ENCODE assay signal across 1 cellular context in the genomic region with DNA sequence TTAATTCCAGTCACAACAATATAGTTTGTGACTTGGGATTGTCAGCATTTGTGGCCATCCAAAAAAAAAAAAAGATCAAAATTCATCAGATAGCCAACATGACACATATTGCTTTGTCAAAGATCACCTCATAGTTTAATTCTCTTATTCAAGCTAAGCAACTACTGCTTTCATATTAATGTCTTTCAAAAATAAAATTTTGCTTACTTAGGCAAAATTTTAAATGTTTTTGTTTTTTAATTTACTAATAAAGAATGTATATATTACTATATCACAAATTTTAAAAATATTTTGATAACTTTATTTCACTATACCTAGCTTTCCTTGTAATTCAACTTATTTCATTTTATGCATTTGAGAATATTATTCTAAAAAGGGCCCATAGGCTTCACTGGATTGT.
A peak's percentile ranks its signal among the peaks of the same experiment; 100 is the strongest.
TF ChIP-seq lines count a peak whose summit lies in the region.

No MANE protein-coding gene starts in this region.

TF ChIP-seq in K562, 482 proteins besides CTCF, POLR2A, EP300 and RAD21:
- TF ChIP-seq, protein P1, sequence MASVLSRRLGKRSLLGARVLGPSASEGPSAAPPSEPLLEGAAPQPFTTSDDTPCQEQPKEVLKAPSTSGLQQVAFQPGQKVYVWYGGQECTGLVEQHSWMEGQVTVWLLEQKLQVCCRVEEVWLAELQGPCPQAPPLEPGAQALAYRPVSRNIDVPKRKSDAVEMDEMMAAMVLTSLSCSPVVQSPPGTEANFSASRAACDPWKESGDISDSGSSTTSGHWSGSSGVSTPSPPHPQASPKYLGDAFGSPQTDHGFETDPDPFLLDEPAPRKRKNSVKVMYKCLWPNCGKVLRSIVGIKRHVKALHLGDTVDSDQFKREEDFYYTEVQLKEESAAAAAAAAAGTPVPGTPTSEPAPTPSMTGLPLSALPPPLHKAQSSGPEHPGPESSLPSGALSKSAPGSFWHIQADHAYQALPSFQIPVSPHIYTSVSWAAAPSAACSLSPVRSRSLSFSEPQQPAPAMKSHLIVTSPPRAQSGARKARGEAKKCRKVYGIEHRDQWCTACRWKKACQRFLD (CRISPR knock-in tag; IDR thresholded peaks at IDR 0.05): no peak
- TF ChIP-seq MAFG (tag; conservative IDR thresholded peaks at IDR 0.05): peak; percentile 23; the same call in 1 of the 2 replicates
- TF ChIP-seq ZNF778 (CRISPR knock-in tag; IDR thresholded peaks at IDR 0.05): no peak
- no peak for TF ChIP-seq BRF1 (IDR thresholded peaks at IDR 0.05; ENCODE audit: borderline replicate concordance, extremely low read depth, insufficient read length)
- no peak for TF ChIP-seq ZNF586 (CRISPR knock-in tag; conservative IDR thresholded peaks at IDR 0.05)
- TF ChIP-seq ZNF316 (IDR thresholded peaks at IDR 0.05): peak; percentile 84
- no peak for TF ChIP-seq PTBP1 (IDR thresholded peaks at IDR 0.05; ENCODE audit: low read depth, low read length)
- no peak for TF ChIP-seq ZNF644 (tag; IDR thresholded peaks at IDR 0.05; ENCODE audit: low read depth)
- TF ChIP-seq ZSCAN29 (IDR thresholded peaks at IDR 0.05): no peak
- no peak for TF ChIP-seq NUFIP1 (IDR thresholded peaks at IDR 0.05; ENCODE audit: partially characterized antibody)
- TF ChIP-seq, protein P2, sequence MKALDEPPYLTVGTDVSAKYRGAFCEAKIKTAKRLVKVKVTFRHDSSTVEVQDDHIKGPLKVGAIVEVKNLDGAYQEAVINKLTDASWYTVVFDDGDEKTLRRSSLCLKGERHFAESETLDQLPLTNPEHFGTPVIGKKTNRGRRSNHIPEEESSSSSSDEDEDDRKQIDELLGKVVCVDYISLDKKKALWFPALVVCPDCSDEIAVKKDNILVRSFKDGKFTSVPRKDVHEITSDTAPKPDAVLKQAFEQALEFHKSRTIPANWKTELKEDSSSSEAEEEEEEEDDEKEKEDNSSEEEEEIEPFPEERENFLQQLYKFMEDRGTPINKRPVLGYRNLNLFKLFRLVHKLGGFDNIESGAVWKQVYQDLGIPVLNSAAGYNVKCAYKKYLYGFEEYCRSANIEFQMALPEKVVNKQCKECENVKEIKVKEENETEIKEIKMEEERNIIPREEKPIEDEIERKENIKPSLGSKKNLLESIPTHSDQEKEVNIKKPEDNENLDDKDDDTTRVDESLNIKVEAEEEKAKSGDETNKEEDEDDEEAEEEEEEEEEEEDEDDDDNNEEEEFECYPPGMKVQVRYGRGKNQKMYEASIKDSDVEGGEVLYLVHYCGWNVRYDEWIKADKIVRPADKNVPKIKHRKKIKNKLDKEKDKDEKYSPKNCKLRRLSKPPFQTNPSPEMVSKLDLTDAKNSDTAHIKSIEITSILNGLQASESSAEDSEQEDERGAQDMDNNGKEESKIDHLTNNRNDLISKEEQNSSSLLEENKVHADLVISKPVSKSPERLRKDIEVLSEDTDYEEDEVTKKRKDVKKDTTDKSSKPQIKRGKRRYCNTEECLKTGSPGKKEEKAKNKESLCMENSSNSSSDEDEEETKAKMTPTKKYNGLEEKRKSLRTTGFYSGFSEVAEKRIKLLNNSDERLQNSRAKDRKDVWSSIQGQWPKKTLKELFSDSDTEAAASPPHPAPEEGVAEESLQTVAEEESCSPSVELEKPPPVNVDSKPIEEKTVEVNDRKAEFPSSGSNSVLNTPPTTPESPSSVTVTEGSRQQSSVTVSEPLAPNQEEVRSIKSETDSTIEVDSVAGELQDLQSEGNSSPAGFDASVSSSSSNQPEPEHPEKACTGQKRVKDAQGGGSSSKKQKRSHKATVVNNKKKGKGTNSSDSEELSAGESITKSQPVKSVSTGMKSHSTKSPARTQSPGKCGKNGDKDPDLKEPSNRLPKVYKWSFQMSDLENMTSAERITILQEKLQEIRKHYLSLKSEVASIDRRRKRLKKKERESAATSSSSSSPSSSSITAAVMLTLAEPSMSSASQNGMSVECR (CRISPR knock-in tag; IDR thresholded peaks at IDR 0.05): no peak
- no peak for TF ChIP-seq EZH2 (IDR thresholded peaks at IDR 0.05; ENCODE audit: borderline replicate concordance, low read depth, low read length)
- TF ChIP-seq, protein P3, sequence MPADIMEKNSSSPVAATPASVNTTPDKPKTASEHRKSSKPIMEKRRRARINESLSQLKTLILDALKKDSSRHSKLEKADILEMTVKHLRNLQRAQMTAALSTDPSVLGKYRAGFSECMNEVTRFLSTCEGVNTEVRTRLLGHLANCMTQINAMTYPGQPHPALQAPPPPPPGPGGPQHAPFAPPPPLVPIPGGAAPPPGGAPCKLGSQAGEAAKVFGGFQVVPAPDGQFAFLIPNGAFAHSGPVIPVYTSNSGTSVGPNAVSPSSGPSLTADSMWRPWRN (IDR thresholded peaks at IDR 0.05; ENCODE audit: low read depth): no peak
- no peak for TF ChIP-seq IFI16 (CRISPR knock-in tag; IDR thresholded peaks at IDR 0.05)
- TF ChIP-seq SIN3B (IDR thresholded peaks at IDR 0.05; ENCODE audit: low read depth): no peak
- no peak for TF ChIP-seq WHSC1 (IDR thresholded peaks at IDR 0.05; ENCODE audit: low read length)
- no peak for TF ChIP-seq BRD4 (IDR thresholded peaks at IDR 0.05)
- TF ChIP-seq SMC3 (conservative IDR thresholded peaks at IDR 0.05; ENCODE audit: insufficient read depth, low read depth, low read length): no peak
- TF ChIP-seq FOXJ3 (CRISPR knock-in tag; IDR thresholded peaks at IDR 0.05): no peak
- TF ChIP-seq YBX1 (IDR thresholded peaks at IDR 0.05): no peak
- TF ChIP-seq MYNN (IDR thresholded peaks at IDR 0.05): no peak
- no peak for TF ChIP-seq MYNN (CRISPR knock-in tag; IDR thresholded peaks at IDR 0.05)
- TF ChIP-seq ESRRA (IDR thresholded peaks at IDR 0.05; ENCODE audit: borderline replicate concordance, low read depth): no peak
- no peak for TF ChIP-seq HMG20A (CRISPR knock-in tag; conservative IDR thresholded peaks at IDR 0.05)
- no peak for TF ChIP-seq NR2C1 (IDR thresholded peaks at IDR 0.05)
- TF ChIP-seq NR2C1 (tag; IDR thresholded peaks at IDR 0.05): no peak
- no peak for TF ChIP-seq L3MBTL2 (IDR thresholded peaks at IDR 0.05)
- no peak for TF ChIP-seq SIRT6 (IDR thresholded peaks at IDR 0.05; ENCODE audit: low read depth, low read length)
- no peak for TF ChIP-seq STAT5B (CRISPR knock-in tag; IDR thresholded peaks at IDR 0.05)
- no peak for TF ChIP-seq SP1 (CRISPR knock-in tag; IDR thresholded peaks at IDR 0.05)
- TF ChIP-seq, protein P4, sequence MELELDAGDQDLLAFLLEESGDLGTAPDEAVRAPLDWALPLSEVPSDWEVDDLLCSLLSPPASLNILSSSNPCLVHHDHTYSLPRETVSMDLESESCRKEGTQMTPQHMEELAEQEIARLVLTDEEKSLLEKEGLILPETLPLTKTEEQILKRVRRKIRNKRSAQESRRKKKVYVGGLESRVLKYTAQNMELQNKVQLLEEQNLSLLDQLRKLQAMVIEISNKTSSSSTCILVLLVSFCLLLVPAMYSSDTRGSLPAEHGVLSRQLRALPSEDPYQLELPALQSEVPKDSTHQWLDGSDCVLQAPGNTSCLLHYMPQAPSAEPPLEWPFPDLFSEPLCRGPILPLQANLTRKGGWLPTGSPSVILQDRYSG (tag; conservative IDR thresholded peaks at IDR 0.05; ENCODE audit: low read depth): no peak
- TF ChIP-seq, protein P5, sequence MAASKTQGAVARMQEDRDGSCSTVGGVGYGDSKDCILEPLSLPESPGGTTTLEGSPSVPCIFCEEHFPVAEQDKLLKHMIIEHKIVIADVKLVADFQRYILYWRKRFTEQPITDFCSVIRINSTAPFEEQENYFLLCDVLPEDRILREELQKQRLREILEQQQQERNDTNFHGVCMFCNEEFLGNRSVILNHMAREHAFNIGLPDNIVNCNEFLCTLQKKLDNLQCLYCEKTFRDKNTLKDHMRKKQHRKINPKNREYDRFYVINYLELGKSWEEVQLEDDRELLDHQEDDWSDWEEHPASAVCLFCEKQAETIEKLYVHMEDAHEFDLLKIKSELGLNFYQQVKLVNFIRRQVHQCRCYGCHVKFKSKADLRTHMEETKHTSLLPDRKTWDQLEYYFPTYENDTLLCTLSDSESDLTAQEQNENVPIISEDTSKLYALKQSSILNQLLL (CRISPR knock-in tag; IDR thresholded peaks at IDR 0.05; ENCODE audit: borderline replicate concordance): no peak
- peak; percentile 53; the same call in 1 of the 2 replicates for TF ChIP-seq C11orf30 (IDR thresholded peaks at IDR 0.05; ENCODE audit: low read depth)
- TF ChIP-seq SLC30A9 (CRISPR knock-in tag; IDR thresholded peaks at IDR 0.05): no peak
- TF ChIP-seq ZNF445 (CRISPR knock-in tag; IDR thresholded peaks at IDR 0.05; ENCODE audit: low read depth): no peak
- peak; percentile 71 for TF ChIP-seq MAFK (IDR thresholded peaks at IDR 0.05; ENCODE audit: low read length)
- no peak for TF ChIP-seq TEAD4 (IDR thresholded peaks at IDR 0.05; ENCODE audit: low read length)
- TF ChIP-seq TEAD4 (CRISPR knock-in tag; IDR thresholded peaks at IDR 0.05; ENCODE audit: borderline replicate concordance): no peak
- TF ChIP-seq RBM25 (IDR thresholded peaks at IDR 0.05; ENCODE audit: low read depth, low read length, severe bottlenecking): no peak
- no peak for TF ChIP-seq TRIM24 (IDR thresholded peaks at IDR 0.05)
- peak; percentile 63; the same call in 1 of the 2 replicates for TF ChIP-seq MAFF (IDR thresholded peaks at IDR 0.05; ENCODE audit: low read length)
- no peak for TF ChIP-seq TBP (optimal IDR thresholded peaks at IDR 0.05; ENCODE audit: low read depth, low read length)
- TF ChIP-seq, protein P6, sequence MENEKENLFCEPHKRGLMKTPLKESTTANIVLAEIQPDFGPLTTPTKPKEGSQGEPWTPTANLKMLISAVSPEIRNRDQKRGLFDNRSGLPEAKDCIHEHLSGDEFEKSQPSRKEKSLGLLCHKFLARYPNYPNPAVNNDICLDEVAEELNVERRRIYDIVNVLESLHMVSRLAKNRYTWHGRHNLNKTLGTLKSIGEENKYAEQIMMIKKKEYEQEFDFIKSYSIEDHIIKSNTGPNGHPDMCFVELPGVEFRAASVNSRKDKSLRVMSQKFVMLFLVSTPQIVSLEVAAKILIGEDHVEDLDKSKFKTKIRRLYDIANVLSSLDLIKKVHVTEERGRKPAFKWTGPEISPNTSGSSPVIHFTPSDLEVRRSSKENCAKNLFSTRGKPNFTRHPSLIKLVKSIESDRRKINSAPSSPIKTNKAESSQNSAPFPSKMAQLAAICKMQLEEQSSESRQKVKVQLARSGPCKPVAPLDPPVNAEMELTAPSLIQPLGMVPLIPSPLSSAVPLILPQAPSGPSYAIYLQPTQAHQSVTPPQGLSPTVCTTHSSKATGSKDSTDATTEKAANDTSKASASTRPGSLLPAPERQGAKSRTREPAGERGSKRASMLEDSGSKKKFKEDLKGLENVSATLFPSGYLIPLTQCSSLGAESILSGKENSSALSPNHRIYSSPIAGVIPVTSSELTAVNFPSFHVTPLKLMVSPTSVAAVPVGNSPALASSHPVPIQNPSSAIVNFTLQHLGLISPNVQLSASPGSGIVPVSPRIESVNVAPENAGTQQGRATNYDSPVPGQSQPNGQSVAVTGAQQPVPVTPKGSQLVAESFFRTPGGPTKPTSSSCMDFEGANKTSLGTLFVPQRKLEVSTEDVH (IDR thresholded peaks at IDR 0.05; ENCODE audit: low read depth, partially characterized antibody): no peak
- TF ChIP-seq CBFA2T3 (IDR thresholded peaks at IDR 0.05): no peak
- no peak for TF ChIP-seq DACH1 (IDR thresholded peaks at IDR 0.05; ENCODE audit: partially characterized antibody)
- TF ChIP-seq, protein P7, sequence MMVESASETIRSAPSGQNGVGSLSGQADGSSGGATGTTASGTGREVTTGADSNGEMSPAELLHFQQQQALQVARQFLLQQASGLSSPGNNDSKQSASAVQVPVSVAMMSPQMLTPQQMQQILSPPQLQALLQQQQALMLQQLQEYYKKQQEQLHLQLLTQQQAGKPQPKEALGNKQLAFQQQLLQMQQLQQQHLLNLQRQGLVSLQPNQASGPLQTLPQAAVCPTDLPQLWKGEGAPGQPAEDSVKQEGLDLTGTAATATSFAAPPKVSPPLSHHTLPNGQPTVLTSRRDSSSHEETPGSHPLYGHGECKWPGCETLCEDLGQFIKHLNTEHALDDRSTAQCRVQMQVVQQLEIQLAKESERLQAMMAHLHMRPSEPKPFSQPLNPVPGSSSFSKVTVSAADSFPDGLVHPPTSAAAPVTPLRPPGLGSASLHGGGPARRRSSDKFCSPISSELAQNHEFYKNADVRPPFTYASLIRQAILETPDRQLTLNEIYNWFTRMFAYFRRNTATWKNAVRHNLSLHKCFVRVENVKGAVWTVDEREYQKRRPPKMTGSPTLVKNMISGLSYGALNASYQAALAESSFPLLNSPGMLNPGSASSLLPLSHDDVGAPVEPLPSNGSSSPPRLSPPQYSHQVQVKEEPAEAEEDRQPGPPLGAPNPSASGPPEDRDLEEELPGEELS (CRISPR knock-in tag; IDR thresholded peaks at IDR 0.05; ENCODE audit: borderline replicate concordance): no peak
